In genomic region chr16:35234679-35235078, GRCh38 we compare ENCODE assay signal across 27 cellular contexts.
"Had no signal": no experiment of that assay in that cellular context is flagged by ENCODE, and none has a peak within 500 bp of the region (broad histone marks: within the 10 kb centered on the region; RNA-seq: fewer than 3 reads in every experiment).

No MANE protein-coding gene starts in this region.

- H3K4me1 Mint-ChIP-seq: stimulated activated effector memory CD8-positive, alpha-beta T cell treated with anti-CD3 and anti-CD28 coated beads, Interleukin-12 subunit alpha, Interleukin-12 subunit beta, amount 100 ng/mL, for 72 hours; stimulated activated memory B cell treated with anti-CD40 and anti-IgM and Interleukin-4, amounts not matched to agents 10 μg/mL and 1 μg/mL and 100 μg/mL, for 72 hours; stimulated activated naive CD8-positive, alpha-beta T cell treated with anti-CD3 and anti-CD28 coated beads, Interleukin-15, amount 100 ng/mL, for 72 hours had no signal

- H3K4me3 Mint-ChIP-seq: stimulated activated effector memory CD8-positive, alpha-beta T cell treated with anti-CD3 and anti-CD28 coated beads, Interleukin-12 subunit alpha, Interleukin-12 subunit beta, amount 100 ng/mL, for 72 hours; stimulated activated memory B cell treated with anti-CD40 and anti-IgM and Interleukin-4, amounts not matched to agents 10 μg/mL and 1 μg/mL and 100 μg/mL, for 72 hours; stimulated activated naive CD8-positive, alpha-beta T cell treated with anti-CD3 and anti-CD28 coated beads, Interleukin-15, amount 100 ng/mL, for 72 hours; stimulated activated naive CD8-positive, alpha-beta T cell treated with anti-CD3 and anti-CD28 coated beads, Interleukin-15, Interleukin-2, amounts not matched to agents 100 ng/mL and 50 ng/mL, for 24 hours; type B pancreatic cell had no signal

- H3K27ac Mint-ChIP-seq: stimulated activated effector memory CD8-positive, alpha-beta T cell treated with anti-CD3 and anti-CD28 coated beads, Interleukin-12 subunit alpha, Interleukin-12 subunit beta, amount 100 ng/mL, for 72 hours; stimulated activated memory B cell treated with anti-CD40 and anti-IgM and Interleukin-4, amounts not matched to agents 10 μg/mL and 1 μg/mL and 100 μg/mL, for 72 hours; stimulated activated naive CD8-positive, alpha-beta T cell treated with anti-CD3 and anti-CD28 coated beads, Interleukin-15, Interleukin-2, amounts not matched to agents 100 ng/mL and 50 ng/mL, for 24 hours; type B pancreatic cell had no signal

- H3K27me3 Mint-ChIP-seq: stimulated activated memory B cell treated with anti-CD40 and anti-IgM and Interleukin-4, amounts not matched to agents 10 μg/mL and 1 μg/mL and 100 μg/mL, for 72 hours; stimulated activated naive CD8-positive, alpha-beta T cell treated with anti-CD3 and anti-CD28 coated beads, Interleukin-15, amount 100 ng/mL, for 72 hours; stimulated activated naive CD8-positive, alpha-beta T cell treated with anti-CD3 and anti-CD28 coated beads, Interleukin-15, Interleukin-2, amounts not matched to agents 100 ng/mL and 50 ng/mL, for 24 hours; type B pancreatic cell had no signal

- H3K9me3 Mint-ChIP-seq: type B pancreatic cell had no signal

- H3K27me3 ChIP-seq: stomach, suprapubic skin, testis, thyroid gland, tibial artery, tibial nerve, transverse colon, upper lobe of left lung, upper lobe of right lung, uterus, vagina had no signal

- H3K36me3 Mint-ChIP-seq: stimulated activated effector memory CD8-positive, alpha-beta T cell treated with anti-CD3 and anti-CD28 coated beads, Interleukin-12 subunit alpha, Interleukin-12 subunit beta, amount 100 ng/mL, for 72 hours; stimulated activated memory B cell treated with anti-CD40 and anti-IgM and Interleukin-4, amounts not matched to agents 10 μg/mL and 1 μg/mL and 100 μg/mL, for 72 hours; type B pancreatic cell had no signal

- H3K27ac ChIP-seq: stomach, suprapubic skin, testis, thoracic aorta, thyroid gland, tibial artery, tibial nerve, transverse colon, upper lobe of left lung, upper lobe of right lung, uterus, vagina had no signal

- DNase-seq: stimulated activated CD4-positive, alpha-beta T cell treated with anti-CD3 and anti-CD28 coated beads, Interleukin-2, amount 100 ng/mL, for 48 hours; stimulated activated CD4-positive, alpha-beta T cell treated with anti-CD3 and anti-CD28 coated beads, Interleukin-4, amount 100 ng/mL, for 1 hour; stimulated activated CD4-positive, alpha-beta T cell treated with anti-CD3 and anti-CD28 coated beads, Interleukin-4, amount 100 ng/mL, for 24 hours; stimulated activated CD4-positive, alpha-beta T cell treated with anti-CD3 and anti-CD28 coated beads, Interleukin-4, amount 100 ng/mL, for 4 hours; stimulated activated CD8-positive, alpha-beta memory T cell treated with anti-CD3 and anti-CD28 coated beads, Interleukin-4, amount 100 ng/mL, for 48 hours; stimulated activated naive CD4-positive, alpha-beta T cell; stimulated activated naive CD4-positive, alpha-beta T cell treated with Interleukin-2 at 50 U/mL for 16 hours; stimulated activated naive CD8-positive, alpha-beta T cell treated with anti-CD3 and anti-CD28 coated beads, Interleukin-15, amount 100 ng/mL, for 72 hours; stimulated activated naive CD8-positive, alpha-beta T cell treated with anti-CD3 and anti-CD28 coated beads, Interleukin-15, Interleukin-2, amounts not matched to agents 100 U/mL and 50 U/mL, for 24 hours; stomach; substantia nigra; testis; thyroid gland; tibial artery; transverse colon; trophoblast cell; upper lobe of left lung; upper lobe of right lung; uterus had no signal

- H3K4me1 ChIP-seq: stomach, suprapubic skin, testis, thyroid gland, tibial artery, tibial nerve, transverse colon, upper lobe of left lung, upper lobe of right lung, uterus, vagina had no signal

- ATAC-seq: stimulated activated effector memory CD8-positive, alpha-beta T cell treated with anti-CD3 and anti-CD28 coated beads, Interleukin-12 subunit alpha, Interleukin-12 subunit beta, amount 100 ng/mL, for 72 hours; stimulated activated memory B cell treated with anti-CD40 and anti-IgM and Interleukin-4, amounts not matched to agents 10 μg/mL and 1 μg/mL and 100 μg/mL, for 72 hours; stimulated activated naive CD8-positive, alpha-beta T cell treated with anti-CD3 and anti-CD28 coated beads, Interleukin-15, amount 100 ng/mL, for 72 hours; stimulated activated naive CD8-positive, alpha-beta T cell treated with anti-CD3 and anti-CD28 coated beads, Interleukin-15, Interleukin-2, amounts not matched to agents 100 U/mL and 50 U/mL, for 24 hours had no signal
